15 cellular contexts compared by ENCODE assay signal in the genomic region with DNA sequence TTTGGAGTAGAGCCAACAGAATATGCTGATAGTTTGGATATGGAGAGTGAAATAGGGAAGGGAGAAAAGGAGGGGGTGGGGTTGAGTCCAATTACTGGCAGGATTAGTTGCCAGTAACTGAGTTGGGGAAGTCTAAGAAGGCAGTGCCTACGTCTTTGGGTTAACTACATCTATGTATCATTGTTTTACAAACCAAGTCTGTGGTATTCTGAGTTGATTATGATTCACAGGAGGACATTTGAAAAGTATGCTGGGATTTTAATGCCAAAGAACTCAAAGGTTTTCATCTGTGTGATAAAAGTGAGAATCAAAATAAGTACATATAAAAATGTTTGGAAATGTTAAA. TPM values are rescaled to one million over a fixed set of nuclear protein-coding genes. Genes with fewer than 3 reads are reported as not detected.
A peak's percentile ranks its signal among the peaks of the same experiment; 100 is the strongest.
DNase-seq lines count a peak whose midpoint lies in the region; ATAC-seq, FAIRE-seq and TF ChIP-seq lines count a peak whose summit lies in the region.
"Had no signal": no experiment of that assay in that cellular context is flagged by ENCODE, and none has a peak within 500 bp of the region (broad histone marks: within the 10 kb centered on the region; RNA-seq: fewer than 3 reads in every experiment).

No MANE protein-coding gene starts in this region.

- no peak overlapping the region for H3K18ac ChIP-seq in H1 (ENCODE audit: extremely low read depth, low read length)

- H3K9me3 Mint-ChIP-seq in CD14-positive monocyte (no peaks in the 10 kb centered on the region), memory B cell (no peaks in the 10 kb centered on the region)
- H3K9me3 Mint-ChIP-seq: activated T-helper 1 cell treated with anti-CD3 and anti-CD28 coated beads, Interleukin-12 subunit alpha, Interleukin-12 subunit beta, Interleukin-2, Interleukin-4 antibody, amounts not matched to agents 30 ng/mL and 10 ng/mL and 1 ng/mL, durations not matched to agents 14 hours and 24 hours and 36 hours; CD4-positive, CD25-positive, alpha-beta regulatory T cell had no signal

- FAIRE-seq in H1 (lab: Jason Lieb, UNC): peak; percentile 28
- FAIRE-seq: colon had no signal

- TF ChIP-seq EP300 in H1 (IDR thresholded peaks at IDR 0.05; ENCODE audit: borderline replicate concordance in 1 of 2, low read depth in 2 of 2, low read length in 2 of 2): no peak

- H3K36me3 Mint-ChIP-seq in CD14-positive monocyte: peaks cover 5 to 15% of the 10 kb centered on the region in 2 donors
- H3K36me3 Mint-ChIP-seq in memory B cell: peaks cover 6% of the 10 kb centered on the region
- H3K36me3 Mint-ChIP-seq: CD4-positive, CD25-positive, alpha-beta regulatory T cell had no signal

- H3K4me1 Mint-ChIP-seq in CD14-positive monocyte (peaks cover 44% of the 10 kb centered on the region), memory B cell (peaks cover 52% of the 10 kb centered on the region)

- H3K27me3 ChIP-seq in OCI-LY3 (ENCODE audit: low read depth, low read length): no peaks in the 10 kb centered on the region
- H3K27me3 ChIP-seq in H1 (replicated peaks in 1 of 4; ENCODE audit: control insufficient read depth in 3 of 4, extremely low read depth in 1 of 4, insufficient read depth in 3 of 4, low read length in 3 of 4): no peaks in the 10 kb centered on the region
- no peaks in the 10 kb centered on the region for H3K27me3 ChIP-seq in PC-9 (ENCODE audit: insufficient read depth, low read depth)
- H3K27me3 ChIP-seq: right lobe of liver, SJCRH30 had no signal

- H4K91ac ChIP-seq in H1 (replicated peaks; ENCODE audit: insufficient read length, low read length): no peak overlapping the region

- H4K8ac ChIP-seq in H1 (ENCODE audit: extremely low read depth, insufficient read depth, low read length): no peak overlapping the region

- peaks cover 57% of the 10 kb centered on the region for H3K4me1 ChIP-seq in OCI-LY3 (ENCODE audit: low read length)
- H3K4me1 ChIP-seq in H1 (replicated peaks in 1 of 4; ENCODE audit: control insufficient read depth in 3 of 4, insufficient read depth in 4 of 4, low read length in 3 of 4): peaks cover 3 to 7% (median 5%) of the 10 kb centered on the region in 4 experiments; a peak in 5 of 7 replicates
- H3K4me1 ChIP-seq in PC-9 (replicated peaks; ENCODE audit: insufficient read depth): peaks cover 48% of the 10 kb centered on the region

- H3K4me3 Mint-ChIP-seq in CD14-positive monocyte: peak overlapping the region; percentile 22 to 51
- no peak overlapping the region for H3K4me3 Mint-ChIP-seq in memory B cell
- H3K4me3 Mint-ChIP-seq: activated T-helper 1 cell treated with anti-CD3 and anti-CD28 coated beads, Interleukin-12 subunit alpha, Interleukin-12 subunit beta, Interleukin-2, Interleukin-4 antibody, amounts not matched to agents 30 ng/mL and 10 ng/mL and 1 ng/mL, durations not matched to agents 14 hours and 24 hours and 36 hours; CD4-positive, CD25-positive, alpha-beta regulatory T cell had no signal

- no peaks in the 10 kb centered on the region for H3K9me2 ChIP-seq in PC-9 (ENCODE audit: insufficient read depth)

- no peak overlapping the region for H4K5ac ChIP-seq in H1 (ENCODE audit: insufficient read length, low read depth, low read length)

- no peak for TF ChIP-seq RAD21 in H1 (IDR thresholded peaks at IDR 0.05 in 1 of 2, conservative IDR thresholded peaks at IDR 0.05 in 1 of 2; ENCODE audit: low read depth in 2 of 2, low read length in 2 of 2)

- H4K20me1 ChIP-seq in OCI-LY3 (ENCODE audit: insufficient read depth, low read length) (peaks cover 36% of the 10 kb centered on the region), H1 (replicated peaks in 1 of 2; ENCODE audit: control insufficient read depth in 1 of 2, insufficient read depth in 2 of 2, low read length in 2 of 2) (peaks cover 0 to 2% of the 10 kb centered on the region in 2 experiments), PC-9 (ENCODE audit: insufficient read depth) (no peaks in the 10 kb centered on the region)

- H3K27ac ChIP-seq in OCI-LY3 (ENCODE audit: low read length) (peak overlapping the region; percentile 76), H1 (ENCODE audit: low read depth, low read length) (no peak overlapping the region), PC-9 (no peak overlapping the region)
- H3K27ac ChIP-seq: right lobe of liver, SJCRH30 had no signal

- DNase-seq in CD14-positive monocyte (ENCODE audit: low spot score) (peak; percentile 64), H1 (ENCODE audit: low read depth in 1 of 2, low spot score in 2 of 2) (no peak), memory B cell (ENCODE audit: low spot score in 2 of 2) (no peak), NCI-H187 treated with DMSO at 0.1 percent for 48 hours (lab: John Stamatoyannopoulos, UW) (no peak), PC-9 (no peak), mucosa of gallbladder (ENCODE audit: low spot score) (no peak), T-helper 9 cell (no peak)
- DNase-seq: activated CD4-positive, CD25-positive, alpha-beta regulatory T cell; CD4-positive, CD25-positive, alpha-beta regulatory T cell; NCI-H2171; right lobe of liver; SJCRH30 had no signal

- H3K79me2 ChIP-seq in OCI-LY3 (ENCODE audit: low read length) (peaks cover 97% of the 10 kb centered on the region), H1 (ENCODE audit: control insufficient read depth in 1 of 2, insufficient read depth in 2 of 2, low read length in 2 of 2) (peaks cover 0 to 96% of the 10 kb centered on the region in 2 experiments; a peak in 3 of 4 replicates), PC-9 (ENCODE audit: low read depth) (peaks cover 19% of the 10 kb centered on the region)

- no peak overlapping the region for H2BK5ac ChIP-seq in H1 (ENCODE audit: low read depth, low read length)

- CTCF ChIA-PET in H1 (lab: Charles Lee; ENCODE audit: partially characterized antibody): interaction anchor here (1.0 to 1.2 kb wide), 2 partner anchors 97 to 98 kb away, joined by 3 to 5 read pairs; no protein-coding TSS in a partner anchor
- CTCF ChIA-PET in PC-9 (lab: Charles Lee): no interaction called here

- H3K27me3 Mint-ChIP-seq in CD14-positive monocyte (ENCODE audit: low read depth in 3 of 3) (peaks cover 0 to 2% (median 2%) of the 10 kb centered on the region in 3 donors), memory B cell (no peaks in the 10 kb centered on the region)
- H3K27me3 Mint-ChIP-seq: CD4-positive, CD25-positive, alpha-beta regulatory T cell had no signal

- H2BK12ac ChIP-seq in H1 (ENCODE audit: low read depth, low read length): no peak overlapping the region

- no peak overlapping the region for H3K23ac ChIP-seq in H1 (ENCODE audit: insufficient read length)

- no peak overlapping the region for H3K14ac ChIP-seq in H1 (ENCODE audit: insufficient read length)

- TF ChIP-seq CTCF in CD14-positive monocyte (IDR thresholded peaks at IDR 0.05) (no peak), OCI-LY3 (IDR thresholded peaks at IDR 0.05; ENCODE audit: low read depth, low read length) (no peak), H1 (IDR thresholded peaks at IDR 0.05; ENCODE audit: control extremely low read depth in 1 of 3, insufficient read depth in 1 of 3, low read depth in 1 of 3, low read length in 3 of 3) (no peak), PC-9 (conservative IDR thresholded peaks at IDR 0.05) (no peak)

- no peak overlapping the region for H2AK5ac ChIP-seq in H1 (ENCODE audit: low read depth, low read length)

- H3K27ac Mint-ChIP-seq in CD14-positive monocyte (peak overlapping the region; percentile 16 to 99 (median 57)), memory B cell (peak overlapping the region; percentile 79)
- H3K27ac Mint-ChIP-seq: activated T-helper 1 cell treated with anti-CD3 and anti-CD28 coated beads, Interleukin-12 subunit alpha, Interleukin-12 subunit beta, Interleukin-2, Interleukin-4 antibody, amounts not matched to agents 30 ng/mL and 10 ng/mL and 1 ng/mL, durations not matched to agents 14 hours and 24 hours and 36 hours; CD4-positive, CD25-positive, alpha-beta regulatory T cell had no signal

- no peak overlapping the region for H3K4ac ChIP-seq in H1 (replicated peaks; ENCODE audit: insufficient read length, low read depth, low read length)

- POLR2A ChIA-PET in H1 (lab: Charles Lee; ENCODE audit: partially characterized antibody): interaction anchor here (2.5 kb wide), 1 partner anchor 14 kb away, joined by 10 read pairs; the partner anchor contains the start of gene DSE
- POLR2A ChIA-PET in PC-9 (lab: Charles Lee; ENCODE audit: unreplicated experiment): no interaction called here

- H3K36me3 ChIP-seq in OCI-LY3 (replicated peaks; ENCODE audit: low read depth, low read length): peaks cover 9% of the 10 kb centered on the region
- H3K36me3 ChIP-seq in H1 (ENCODE audit: control insufficient read depth in 2 of 4, insufficient read depth in 4 of 4, low read length in 3 of 4): no peaks in the 10 kb centered on the region; a peak in 2 of 8 replicates
- peaks cover 4% of the 10 kb centered on the region; the same call in 1 of the 2 replicates for H3K36me3 ChIP-seq in PC-9 (ENCODE audit: low read depth)
- H3K36me3 ChIP-seq: right lobe of liver had no signal

- no peaks in the 10 kb centered on the region for H3K23me2 ChIP-seq in H1 (ENCODE audit: low read depth, low read length)

- ATAC-seq in memory B cell (ENCODE audit: low read depth): no peak

- H3K4me3 ChIP-seq in OCI-LY3 (ENCODE audit: low read length) (no peak overlapping the region), H1 (ENCODE audit: extremely low read depth in 1 of 4, insufficient read depth in 2 of 4, low read depth in 3 of 4, low read length in 4 of 4) (no peak overlapping the region), PC-9 (no peak overlapping the region)
- H3K4me3 ChIP-seq: right lobe of liver, SJCRH30 had no signal

- TF ChIP-seq POLR2A in H1 (IDR thresholded peaks at IDR 0.05; ENCODE audit: control extremely low read depth in 1 of 2, low read depth in 2 of 2, low read length in 2 of 2): no peak

- no peak overlapping the region for H2BK120ac ChIP-seq in H1 (replicated peaks; ENCODE audit: low read depth, low read length)

- 56% methylated on average over 1 of the region's 1 CpG; no CpG with 5 or more reads in 1 of the 2 experiments for WGBS in H1 (ENCODE audit: extremely low coverage in 1 of 2, insufficient coverage in 1 of 2, insufficient read length in 1 of 2, insufficient replicate concordance in 2 of 2, low coverage in 1 of 2, low lambda C conversion rate in 2 of 2, missing lambda C conversion rate in 1 of 2), 2 experiments

- H3K4me2 ChIP-seq in OCI-LY3 (ENCODE audit: low read length) (peak overlapping the region; percentile 66), H1 (ENCODE audit: insufficient read depth in 1 of 2, low read depth in 2 of 2, low read length in 2 of 2) (no peak overlapping the region), PC-9 (no peak overlapping the region)

- no TSS peak for BruUV-seq in PC-9 (replicated peaks; lab: Mats Ljungman, UMichigan)

- H3F3A ChIP-seq in PC-9 (ENCODE audit: insufficient read depth, low read depth): peaks cover 30% of the 10 kb centered on the region

- H2AFZ ChIP-seq in OCI-LY3 (ENCODE audit: low read depth, low read length) (no peak overlapping the region), H1 (ENCODE audit: low read length) (no peak overlapping the region), PC-9 (no peak overlapping the region)

- no peak overlapping the region for H3K9ac ChIP-seq in OCI-LY3 (ENCODE audit: low read length)
- no peak overlapping the region for H3K9ac ChIP-seq in H1 (replicated peaks in 1 of 4; ENCODE audit: extremely low read depth in 1 of 4, low read depth in 3 of 4, low read length in 3 of 4)

- no peaks in the 10 kb centered on the region for H3K9me3 ChIP-seq in OCI-LY3 (ENCODE audit: insufficient read depth, low read length)
- H3K9me3 ChIP-seq in H1 (ENCODE audit: insufficient read depth in 2 of 2, low read depth in 1 of 2, low read length in 1 of 2): no peaks in the 10 kb centered on the region
- peaks cover 17% of the 10 kb centered on the region for H3K9me3 ChIP-seq in PC-9 (ENCODE audit: insufficient read depth, low read depth)
- H3K9me3 ChIP-seq: right lobe of liver, SJCRH30 had no signal

- intact Hi-C loops in CD14-positive monocyte (cut with micrococcal nuclease): loop anchor here in 1 of 2 donors (2.0 to 5.0 kb wide), 2 partner anchors 15 to 62 kb away; partner anchors contain the start of gene DSE
- intact Hi-C loops in PC-9 (cut with micrococcal nuclease; ENCODE audit: unreplicated experiment): no loop called here

- peaks cover 10% of the 10 kb centered on the region; the same call in 1 of the 2 replicates for H3K79me1 ChIP-seq in H1 (ENCODE audit: low read depth, low read length)

- H2BK20ac ChIP-seq in H1 (ENCODE audit: low read length): no peak overlapping the region

- no peak overlapping the region for H3K56ac ChIP-seq in H1 (replicated peaks; ENCODE audit: insufficient read length, low read depth, low read length)

- no peak overlapping the region for H2BK15ac ChIP-seq in H1 (ENCODE audit: low read length)

RNA-seq across cellular contexts. Expression of gene DSE, which starts 14.7 kb away (rescaled TPM):
- 10 to 100 TPM; 28.4 to 36.5 TPM for polyA plus RNA-seq in CD14-positive monocyte
- total RNA-seq in H1 (2021; fragmentation: NEBNext Ultra II Directional; extraction: Animal tissue kit (Norgen Biotek cat#: 25700)): 88.0 and 94.4 TPM in 2 replicates
- polyA plus RNA-seq in H1 (2011; rRNA removed): 32.5 and 41.8 TPM in 2 replicates
- 28.3 TPM for polyA plus RNA-seq in H1 (2011; cell fraction: cytosol; rRNA removed)
- polyA plus RNA-seq in H1 (2011; cell fraction: nucleus; rRNA removed): 65.3 TPM
- polyA plus RNA-seq in H1 (2012, experiment 1 of 2): 32.5 to 44.3 TPM (median 39.1 TPM) in 4 replicates
- 3.6 TPM for polyA plus RNA-seq in H1 (2012, experiment 2 of 2)
- polyA plus RNA-seq in H1 (2013, experiment 1 of 2): 49.6 TPM
- 54.4 TPM for polyA plus RNA-seq in H1 (2013, experiment 2 of 2)
- 92.5 and 116 TPM in 2 replicates for polyA minus RNA-seq in H1 (2011; rRNA and poly(A)+ RNA removed)
- 29.2 TPM for polyA minus RNA-seq in H1 (2011; cell fraction: cytosol; rRNA and poly(A)+ RNA removed)
- polyA minus RNA-seq in H1 (2011; cell fraction: nucleus; rRNA and poly(A)+ RNA removed): 98.4 TPM
- 28.5 and 43.3 TPM in 2 replicates for total RNA-seq in PC-9 (2021)
- 24.9 TPM for total RNA-seq in mucosa of gallbladder
